ENCODE assay signal across 13 cellular contexts in genomic region chr16:27264151-27264550, GRCh38. TPM values are rescaled to one million over a fixed set of nuclear protein-coding genes. Genes with fewer than 3 reads are reported as not detected.
DNase-seq lines count a peak whose midpoint lies in the region; ATAC-seq, FAIRE-seq and TF ChIP-seq lines count a peak whose summit lies in the region.
"Had no signal": no experiment of that assay in that cellular context is flagged by ENCODE, and none has a peak within 500 bp of the region (broad histone marks: within the 10 kb centered on the region; RNA-seq: fewer than 3 reads in every experiment).

No MANE protein-coding gene starts in this region.

- no peak overlapping the region for H2AK5ac ChIP-seq in mesenchymal stem cell (ENCODE audit: low read length, severe bottlenecking)

- peaks cover 76% of the 10 kb centered on the region for H3K79me2 ChIP-seq in PC-9 (ENCODE audit: low read depth)
- no peaks in the 10 kb centered on the region for H3K79me2 ChIP-seq in endothelial cell of umbilical vein (ENCODE audit: control insufficient read depth, insufficient read depth, low read length)

- H2BK12ac ChIP-seq in mesenchymal stem cell (ENCODE audit: low read length in 2 of 2): no peak overlapping the region

- no peak overlapping the region for H3K23ac ChIP-seq in mesenchymal stem cell (ENCODE audit: low read length in 2 of 2)

- H4K91ac ChIP-seq in mesenchymal stem cell (ENCODE audit: low read length): no peak overlapping the region

- H3K4me2 ChIP-seq in PC-9: peak overlapping the region; percentile 69
- no peak overlapping the region for H3K4me2 ChIP-seq in endothelial cell of umbilical vein (ENCODE audit: insufficient read depth, low read length)
- no peak overlapping the region for H3K4me2 ChIP-seq in mesenchymal stem cell (ENCODE audit: low read length, poor library complexity, severe bottlenecking)

- H4K8ac ChIP-seq in mesenchymal stem cell (ENCODE audit: low read length): no peak overlapping the region

- no peak for TF ChIP-seq EP300 in stomach (IDR thresholded peaks at IDR 0.05)

- TF ChIP-seq CTCF in PC-9 (conservative IDR thresholded peaks at IDR 0.05) (no peak), endothelial cell of umbilical vein (IDR thresholded peaks at IDR 0.05; ENCODE audit: extremely low read depth in 1 of 2, insufficient read depth in 1 of 2, low read depth in 1 of 2, low read length in 2 of 2) (no peak), stomach (IDR thresholded peaks at IDR 0.05) (no peak)

- H3K36me3 ChIP-seq in PC-9 (ENCODE audit: low read depth) (no peaks in the 10 kb centered on the region), endothelial cell of umbilical vein (ENCODE audit: control insufficient read depth in 2 of 2, extremely low read depth in 1 of 2, insufficient read depth in 2 of 2, low read length in 2 of 2) (no peaks in the 10 kb centered on the region), mesenchymal stem cell (ENCODE audit: control insufficient read depth in 1 of 2, insufficient read depth in 2 of 2, low read depth in 1 of 2, low read length in 2 of 2) (peaks cover 0 to 2% of the 10 kb centered on the region in 2 experiments), stomach (no peaks in the 10 kb centered on the region)
- H3K36me3 ChIP-seq: ascending aorta had no signal

- WGBS in mesenchymal stem cell: 39% methylated on average over 4 of the region's 6 CpGs
- 68 to 77% (median 75%) methylated on average over 6 of the region's 6 CpGs for WGBS in stomach, 5 donors

- no peaks in the 10 kb centered on the region for H3K27me3 ChIP-seq in PC-9 (ENCODE audit: insufficient read depth, low read depth)
- no peaks in the 10 kb centered on the region for H3K27me3 ChIP-seq in endothelial cell of umbilical vein (ENCODE audit: control insufficient read depth in 2 of 2, insufficient read depth in 2 of 2, low read length in 2 of 2)
- H3K27me3 ChIP-seq in mesenchymal stem cell (ENCODE audit: control insufficient read depth in 1 of 2, insufficient read depth in 1 of 2, low read length in 2 of 2): no peaks in the 10 kb centered on the region
- no peaks in the 10 kb centered on the region for H3K27me3 ChIP-seq in stomach
- H3K27me3 ChIP-seq: ascending aorta, spleen had no signal

- H3K79me1 ChIP-seq in mesenchymal stem cell (replicated peaks; ENCODE audit: low read length, poor library complexity, severe bottlenecking): peaks cover 19% of the 10 kb centered on the region

- H3K14ac ChIP-seq in mesenchymal stem cell (ENCODE audit: low read length in 2 of 2): no peak overlapping the region

- POLR2A ChIA-PET in PC-9 (lab: Charles Lee; ENCODE audit: unreplicated experiment) (interaction anchor here (0.5 to 0.8 kb wide), 8 partner anchors 15 to 286 kb away, joined by 4 to 10 read pairs (median 5); partner anchors contain the start of genes GTF3C1, KATNIP and KDM8), endothelial cell of umbilical vein (lab: Charles Lee) (no interaction called here)

- no peak overlapping the region for H2AFZ ChIP-seq in PC-9
- no peak overlapping the region for H2AFZ ChIP-seq in endothelial cell of umbilical vein (ENCODE audit: low read depth, low read length)
- H2AFZ ChIP-seq in mesenchymal stem cell (ENCODE audit: low read depth, low read length): no peak overlapping the region

- H3K9me2 ChIP-seq in PC-9 (ENCODE audit: insufficient read depth): no peaks in the 10 kb centered on the region

- H3F3A ChIP-seq in PC-9 (ENCODE audit: insufficient read depth, low read depth): peaks cover 40% of the 10 kb centered on the region

- no peaks in the 10 kb centered on the region for H3K9me1 ChIP-seq in endothelial cell of umbilical vein (replicated peaks; ENCODE audit: control insufficient read depth, extremely low read depth, insufficient read depth, low read length)

- no peaks in the 10 kb centered on the region for H4K20me1 ChIP-seq in PC-9 (ENCODE audit: insufficient read depth)
- H4K20me1 ChIP-seq in endothelial cell of umbilical vein (replicated peaks; ENCODE audit: control insufficient read depth, extremely low read depth, insufficient read depth, low read length): no peaks in the 10 kb centered on the region

- H2BK15ac ChIP-seq in mesenchymal stem cell (ENCODE audit: low read depth, poor library complexity, severe bottlenecking): no peak overlapping the region

- BruUV-seq in PC-9 (replicated peaks; lab: Mats Ljungman, UMichigan) (no TSS peak), endothelial cell of umbilical vein (replicated peaks; lab: Mats Ljungman, UMichigan) (no TSS peak)

- no peak overlapping the region for H2BK120ac ChIP-seq in mesenchymal stem cell (ENCODE audit: low read depth, low read length)

- no peak overlapping the region for H3K4ac ChIP-seq in mesenchymal stem cell (ENCODE audit: low read depth in 1 of 2, low read length in 2 of 2)

- H3K18ac ChIP-seq in mesenchymal stem cell (ENCODE audit: low read depth in 1 of 2, low read length in 2 of 2): no peak overlapping the region

- CTCF ChIA-PET in PC-9 (lab: Charles Lee): interaction anchor here (0.5 to 1.3 kb wide), 4 partner anchors 29 to 960 kb away, joined by 3 to 7 read pairs (median 4); no protein-coding TSS in a partner anchor
- CTCF ChIA-PET in endothelial cell of umbilical vein (lab: Charles Lee): interaction anchor here (0.7 to 1.1 kb wide), 2 partner anchors 16 to 85 kb away, joined by 3 read pairs; no protein-coding TSS in a partner anchor

- ATAC-seq in HG03521 (IDR thresholded peaks at IDR 0.05; ENCODE audit: unreplicated experiment): no peak

- H3K9me3 ChIP-seq in PC-9 (ENCODE audit: insufficient read depth, low read depth) (no peaks in the 10 kb centered on the region), endothelial cell of umbilical vein (replicated peaks; ENCODE audit: control insufficient read depth, insufficient read depth, low read length) (no peaks in the 10 kb centered on the region), mesenchymal stem cell (ENCODE audit: control insufficient read depth, low read length) (no peaks in the 10 kb centered on the region), stomach (no peaks in the 10 kb centered on the region)
- H3K9me3 ChIP-seq: ascending aorta, spleen had no signal

- FAIRE-seq in endothelial cell of umbilical vein (lab: Jason Lieb, UNC): no peak

- peaks cover 43% of the 10 kb centered on the region for H3K4me1 ChIP-seq in PC-9 (replicated peaks; ENCODE audit: insufficient read depth)
- H3K4me1 ChIP-seq in endothelial cell of umbilical vein (ENCODE audit: control insufficient read depth, extremely low read depth, insufficient read depth, low read length): peaks cover 31% of the 10 kb centered on the region
- H3K4me1 ChIP-seq in mesenchymal stem cell (ENCODE audit: control insufficient read depth, insufficient read depth, low read depth, low read length): peaks cover 4% of the 10 kb centered on the region
- peaks cover 2 to 55% (median 22%) of the 10 kb centered on the region in 4 donors for H3K4me1 ChIP-seq in stomach

- H3K4me3 ChIP-seq in PC-9 (peak overlapping the region; percentile 29), endothelial cell of umbilical vein (replicated peaks in 1 of 3; ENCODE audit: insufficient read depth in 1 of 3, low read depth in 1 of 3, low read length in 3 of 3) (no peak overlapping the region), mesenchymal stem cell (ENCODE audit: insufficient read depth in 1 of 2, low read depth in 1 of 2, low read length in 2 of 2) (no peak overlapping the region), stomach (no peak overlapping the region)
- H3K4me3 ChIP-seq: ascending aorta, spleen had no signal

- TF ChIP-seq POLR2A in endothelial cell of umbilical vein (IDR thresholded peaks at IDR 0.05; ENCODE audit: low read depth, low read length) (no peak), stomach (IDR thresholded peaks at IDR 0.05) (no peak)

- peak; percentile 73 for DNase-seq in EL
- DNase-seq in PC-9: peak; percentile 76 to 98
- DNase-seq in endothelial cell of umbilical vein (ENCODE audit: low read depth, low spot score): peak; percentile 50
- DNase-seq in mesenchymal stem cell: peak; percentile 82
- DNase-seq in ureter (ENCODE audit: low spot score): no peak
- DNase-seq in stomach: no peak
- no peak for DNase-seq in NCI-H446 (lab: John Stamatoyannopoulos, UW)
- DNase-seq: activated CD4-positive, alpha-beta T cell treated with anti-CD3 and anti-CD28 coated beads for 48 hours; NCI-H2171; Right ventricle myocardium superior; spleen had no signal

- H3K9ac ChIP-seq in endothelial cell of umbilical vein (replicated peaks; ENCODE audit: extremely low read depth, insufficient read depth, low read length): no peak overlapping the region
- peak overlapping the region; percentile 41 for H3K9ac ChIP-seq in mesenchymal stem cell (ENCODE audit: low read length)

- intact Hi-C loops in PC-9 (cut with micrococcal nuclease; ENCODE audit: unreplicated experiment) (loop anchor here (1.0 kb wide), 1 partner anchor 59 kb away; no protein-coding TSS in a partner anchor), endothelial cell of umbilical vein (cut with micrococcal nuclease) (loop anchor here (1.0 kb wide), 1 partner anchor 49 kb away; the partner anchor contains the start of gene IL4R), stomach (cut with DNase I; ENCODE audit: low total_unique reads) (no loop called here)

- dilution Hi-C loops in endothelial cell of umbilical vein (cut with MboI; ENCODE audit: extremely low pct_ligation_motif_present, low sequenced_read_pairs): no loop called here

- H2BK5ac ChIP-seq in mesenchymal stem cell (ENCODE audit: low read depth, low read length, poor library complexity, severe bottlenecking): no peak overlapping the region

- H3K27ac ChIP-seq in PC-9: peak overlapping the region; percentile 82
- H3K27ac ChIP-seq in endothelial cell of umbilical vein (ENCODE audit: insufficient read depth, low read depth, low read length): no peak overlapping the region
- H3K27ac ChIP-seq in mesenchymal stem cell (ENCODE audit: low read length, poor library complexity, severe bottlenecking): no peak overlapping the region
- H3K27ac ChIP-seq in stomach: peak overlapping the region in 1 of 5 donors; percentile 22
- H3K27ac ChIP-seq: ascending aorta, spleen had no signal

RNA-seq across cellular contexts. Expression of gene NSMCE1, which starts 4.4 kb away (rescaled TPM):
- total RNA-seq in PC-9 (2021) (114 and 121 TPM in 2 replicates), endothelial cell of umbilical vein (42.0 and 46.4 TPM in 2 replicates), ureter (66.1 TPM), stomach (100 to 1,000 TPM in 1 of 5 donors, 10 to 100 TPM in 3, 1 to 10 TPM in 1; 9.3 to 120 (median 24.1) TPM)
- polyA plus RNA-seq in endothelial cell of umbilical vein (21.9 and 23.8 TPM in 2 replicates), stomach (10 to 100 TPM; 53.5 to 67.0 (median 66.0) TPM)
- polyA plus RNA-seq in endothelial cell of umbilical vein (2011; cell fraction: cytosol; rRNA removed): 28.7 and 36.9 TPM in 2 replicates
- 15.8 and 16.2 TPM in 2 replicates for polyA plus RNA-seq in endothelial cell of umbilical vein (2011; cell fraction: nucleus; rRNA removed)
- 51.1 and 71.1 TPM in 2 replicates for polyA plus RNA-seq in endothelial cell of umbilical vein (2012)
- 29.8 and 36.0 TPM in 2 replicates for polyA minus RNA-seq in endothelial cell of umbilical vein
- 21.2 TPM for polyA minus RNA-seq in endothelial cell of umbilical vein (2011; cell fraction: cytosol; rRNA and poly(A)+ RNA removed)
- polyA minus RNA-seq in endothelial cell of umbilical vein (2011; cell fraction: nucleus; rRNA and poly(A)+ RNA removed): 14.1 and 18.2 TPM in 2 replicates
- polyA plus RNA-seq in mesenchymal stem cell (2013, experiment 1 of 2): 52.8 TPM
- 54.6 TPM for polyA plus RNA-seq in mesenchymal stem cell (2013, experiment 2 of 2)

RNA-seq across cellular contexts. Expression of gene IL4R, which starts 49.6 kb away (rescaled TPM):
- total RNA-seq in PC-9 (2021) (65.3 and 76.5 TPM in 2 replicates), endothelial cell of umbilical vein (139 and 150 TPM in 2 replicates), ureter (135 TPM), stomach (100 to 1,000 TPM in 2 of 5 donors, 10 to 100 TPM in 3; 23.9 to 120 (median 55.2) TPM)
- polyA plus RNA-seq in endothelial cell of umbilical vein (138 and 146 TPM in 2 replicates), stomach (10 to 100 TPM; 17.4 to 55.8 (median 18.9) TPM)
- polyA plus RNA-seq in endothelial cell of umbilical vein (2011; cell fraction: cytosol; rRNA removed): 66.6 and 74.7 TPM in 2 replicates
- polyA plus RNA-seq in endothelial cell of umbilical vein (2011; cell fraction: nucleus; rRNA removed): 157 and 166 TPM in 2 replicates
- polyA plus RNA-seq in endothelial cell of umbilical vein (2012): 42.3 and 46.7 TPM in 2 replicates
- 178 and 179 TPM in 2 replicates for polyA minus RNA-seq in endothelial cell of umbilical vein
- 15.6 TPM for polyA minus RNA-seq in endothelial cell of umbilical vein (2011; cell fraction: cytosol; rRNA and poly(A)+ RNA removed)
- polyA minus RNA-seq in endothelial cell of umbilical vein (2011; cell fraction: nucleus; rRNA and poly(A)+ RNA removed): 84.3 and 84.5 TPM in 2 replicates
- 79.3 TPM for polyA plus RNA-seq in mesenchymal stem cell (2013, experiment 1 of 2)
- 85.4 TPM for polyA plus RNA-seq in mesenchymal stem cell (2013, experiment 2 of 2)

Comparison
In these comparisons a context has a peak if more than half of its experiments do, and no peak if none do; other contexts are left out.
1. DNase-seq: peak in EL (single experiment), PC-9 (2 of 2), endothelial cell of umbilical vein (single experiment) and mesenchymal stem cell (single experiment); none in ureter (single experiment), stomach (single experiment) and NCI-H446 (0 of 2).